ENCODE assay signal across 8 cellular contexts in the genomic region with DNA sequence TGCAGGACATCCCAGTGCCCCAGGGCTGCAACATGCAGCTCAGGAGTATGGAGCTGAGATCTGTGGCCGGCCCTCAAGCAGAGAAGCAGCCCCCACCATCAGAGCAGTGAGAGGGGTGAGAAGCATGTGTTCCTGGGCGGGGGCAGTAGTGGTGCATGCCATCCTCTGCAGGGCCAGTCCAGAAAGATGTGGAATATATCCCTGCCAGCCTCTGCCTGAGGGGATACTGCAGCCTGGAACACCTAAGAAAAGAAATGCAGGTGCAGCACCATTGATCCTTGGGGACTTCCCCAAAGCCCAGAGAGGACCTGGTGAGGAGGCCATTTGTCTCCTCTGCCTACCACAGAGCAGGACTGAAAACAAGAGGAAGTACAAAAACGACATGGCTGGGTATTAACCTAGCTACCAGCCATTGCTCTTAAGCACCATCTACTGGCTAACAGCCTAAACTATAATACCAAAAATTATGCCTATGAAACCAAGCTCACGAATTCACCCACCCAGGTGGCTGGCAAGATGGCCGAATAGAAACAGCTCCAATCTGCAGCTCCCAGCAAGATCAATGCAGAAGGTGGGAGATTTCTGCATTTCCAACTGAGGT.
DNase-seq lines count a peak whose midpoint lies in the region; ATAC-seq and TF ChIP-seq lines count a peak whose summit lies in the region.

No MANE protein-coding gene starts in this region.

- H3K4me3 ChIP-seq in esophagus squamous epithelium (no peak overlapping the region), tibial artery (no peak overlapping the region)

- TF ChIP-seq CTCF in esophagus squamous epithelium (IDR thresholded peaks at IDR 0.05) (peak in 1 of 6 experiments; percentile 12), tibial artery (IDR thresholded peaks at IDR 0.05) (no peak)

- H3K4me1 ChIP-seq in esophagus squamous epithelium (no peaks in the 10 kb centered on the region), tibial artery (no peaks in the 10 kb centered on the region)

- peak; percentile 37 for DNase-seq in EH (ENCODE audit: low read depth)
- DNase-seq in RPMI7951 (ENCODE audit: low read depth): peak; percentile 29
- DNase-seq in glomerular visceral epithelial cell (ENCODE audit: extremely low spot score): peak; percentile 22
- no peak for DNase-seq in epidermal melanocyte (ENCODE audit: insufficient read length, low spot score)
- DNase-seq in esophagus squamous epithelium (lab: John Stamatoyannopoulos, UW): no peak
- DNase-seq in tibial artery: no peak
- no peak for DNase-seq in T-helper 9 cell

- intact Hi-C loops in esophagus squamous epithelium (cut with DNase I): no loop called here
- intact Hi-C loops in tibial artery (cut with DNase I; ENCODE audit: low total_unique reads): no loop called here

- WGBS in esophagus squamous epithelium, 2 donors: 46 to 58% methylated on average over 3 to 5 of the region's 5 CpGs

- H3K36me3 ChIP-seq in esophagus squamous epithelium (no peaks in the 10 kb centered on the region), tibial artery (no peaks in the 10 kb centered on the region)

- H3K27me3 ChIP-seq in esophagus squamous epithelium: no peaks in the 10 kb centered on the region
- no peaks in the 10 kb centered on the region for H3K27me3 ChIP-seq in tibial artery

- ATAC-seq in HG03432 (IDR thresholded peaks at IDR 0.05; ENCODE audit: unreplicated experiment): peak; percentile 93

- no peak overlapping the region for H3K27ac ChIP-seq in esophagus squamous epithelium
- no peak overlapping the region for H3K27ac ChIP-seq in tibial artery

- no peak for TF ChIP-seq POLR2A in esophagus squamous epithelium (IDR thresholded peaks at IDR 0.05)

- H3K9me3 ChIP-seq in esophagus squamous epithelium: no peaks in the 10 kb centered on the region
- H3K9me3 ChIP-seq in tibial artery: no peaks in the 10 kb centered on the region

Comparison
In these comparisons a context has a peak if more than half of its experiments do, and no peak if none do; other contexts are left out.
1. DNase-seq: peak in EH (single experiment), RPMI7951 (single experiment) and glomerular visceral epithelial cell (single experiment); none in epidermal melanocyte (single experiment), esophagus squamous epithelium (single experiment), tibial artery (0 of 2) and T-helper 9 cell (single experiment).